Comparison of ENCODE assay signal across 9 cellular contexts in genomic region chr14:81303258-81303935, GRCh38.
A peak's percentile ranks its signal among the peaks of the same experiment; 100 is the strongest.
DNase-seq lines count a peak whose midpoint lies in the region; ATAC-seq and TF ChIP-seq lines count a peak whose summit lies in the region.
"Had no signal": no experiment of that assay in that cellular context is flagged by ENCODE, and none has a peak within 500 bp of the region (broad histone marks: within the 10 kb centered on the region; RNA-seq: fewer than 3 reads in every experiment).

No MANE protein-coding gene starts in this region.

- TF ChIP-seq CTCF in lower lobe of right lung (IDR thresholded peaks at IDR 0.05) (no peak), vagina (IDR thresholded peaks at IDR 0.05) (no peak)

- H3K27ac ChIP-seq in lower lobe of right lung (no peak overlapping the region), vagina (no peak overlapping the region)
- H3K27ac ChIP-seq: thoracic aorta had no signal

- intact Hi-C loops in lower lobe of right lung (cut with DNase I) (no loop called here), vagina (cut with DNase I) (no loop called here)

- H3K9me3 ChIP-seq in lower lobe of right lung (no peaks in the 10 kb centered on the region), vagina (no peaks in the 10 kb centered on the region)
- H3K9me3 ChIP-seq: thoracic aorta had no signal

- H3K36me3 Mint-ChIP-seq in activated CD8-positive, alpha-beta memory T cell treated with anti-CD3 and anti-CD28 coated beads, Interleukin-2, amount 10 ng/mL, durations not matched to agents 7 days and 5 days = no peaks in the 10 kb centered on the region

- no peak for TF ChIP-seq POLR2A in vagina (IDR thresholded peaks at IDR 0.05)

- no peaks in the 10 kb centered on the region for H3K27me3 ChIP-seq in lower lobe of right lung (ENCODE audit: low read depth)
- H3K27me3 ChIP-seq in vagina = no peaks in the 10 kb centered on the region

- H3K9me3 Mint-ChIP-seq in activated CD8-positive, alpha-beta memory T cell treated with anti-CD3 and anti-CD28 coated beads, Interleukin-2, amount 10 ng/mL, durations not matched to agents 7 days and 5 days (ENCODE audit: low read depth) = no peaks in the 10 kb centered on the region

- H3K4me3 Mint-ChIP-seq in activated CD8-positive, alpha-beta memory T cell treated with anti-CD3 and anti-CD28 coated beads, Interleukin-2, amount 10 ng/mL, durations not matched to agents 7 days and 5 days = no peak overlapping the region

- peaks cover 8% of the 10 kb centered on the region for H3K27me3 Mint-ChIP-seq in activated CD8-positive, alpha-beta memory T cell treated with anti-CD3 and anti-CD28 coated beads, Interleukin-2, amount 10 ng/mL, durations not matched to agents 7 days and 5 days

- H3K27ac Mint-ChIP-seq in activated CD8-positive, alpha-beta memory T cell treated with anti-CD3 and anti-CD28 coated beads, Interleukin-2, amount 10 ng/mL, durations not matched to agents 7 days and 5 days = no peak overlapping the region

- CTCF ChIA-PET in activated CD8-positive, alpha-beta memory T cell treated with anti-CD3 and anti-CD28 coated beads, Interleukin-2, amount 10 ng/mL, durations not matched to agents 7 days and 5 days (lab: Charles Lee) = no interaction called here

- ATAC-seq in GM18867 (IDR thresholded peaks at IDR 0.05; ENCODE audit: unreplicated experiment) (peak; percentile 96), HG02642 (IDR thresholded peaks at IDR 0.05; ENCODE audit: poor library complexity, unreplicated experiment) (peak; percentile 96), lower lobe of right lung (peak; percentile 90)
- peak; percentile 92 for ATAC-seq in activated CD8-positive, alpha-beta memory T cell treated with anti-CD3 and anti-CD28 coated beads, Interleukin-2, amount 10 ng/mL, durations not matched to agents 7 days and 5 days

- H3K4me1 ChIP-seq in lower lobe of right lung (no peaks in the 10 kb centered on the region), vagina (no peaks in the 10 kb centered on the region)

- no peaks in the 10 kb centered on the region for H3K36me3 ChIP-seq in lower lobe of right lung
- no peaks in the 10 kb centered on the region for H3K36me3 ChIP-seq in vagina
- H3K36me3 ChIP-seq: thoracic aorta had no signal

- DNase-seq in MV-4-11 (lab: John Stamatoyannopoulos, UW) = peak; percentile 84
- peak; percentile 83 for DNase-seq in activated CD8-positive, alpha-beta memory T cell treated with anti-CD3 and anti-CD28 coated beads, Interleukin-2, amount 10 ng/mL, durations not matched to agents 7 days and 5 days
- peak; percentile 68 for DNase-seq in lower lobe of right lung
- no peak for DNase-seq in KG1 (lab: John Stamatoyannopoulos, UW)
- no peak for DNase-seq in vagina (ENCODE audit: extremely low spot score in 2 of 2)
- DNase-seq in NCI-H2171 (lab: John Stamatoyannopoulos, UW) = no peak

- H3K4me3 ChIP-seq in lower lobe of right lung (no peak overlapping the region), vagina (no peak overlapping the region)
- H3K4me3 ChIP-seq: thoracic aorta had no signal

- peaks cover 21% of the 10 kb centered on the region for H3K4me1 Mint-ChIP-seq in activated CD8-positive, alpha-beta memory T cell treated with anti-CD3 and anti-CD28 coated beads, Interleukin-2, amount 10 ng/mL, durations not matched to agents 7 days and 5 days

Comparison
In these comparisons a context has a peak if more than half of its experiments do, and no peak if none do; other contexts are left out.
1. DNase-seq: peak in MV-4-11 (single experiment), activated CD8-positive, alpha-beta memory T cell treated with anti-CD3 and anti-CD28 coated beads, Interleukin-2, amount 10 ng/mL, durations not matched to agents 7 days and 5 days (single experiment) and lower lobe of right lung (single experiment); none in KG1 (single experiment), vagina (0 of 2) and NCI-H2171 (single experiment).
2. Peak in every context shown above with its lines, with median percentiles within 50 percentile points of each other: ATAC-seq.